8 cellular contexts compared by ENCODE assay signal in the genomic region with DNA sequence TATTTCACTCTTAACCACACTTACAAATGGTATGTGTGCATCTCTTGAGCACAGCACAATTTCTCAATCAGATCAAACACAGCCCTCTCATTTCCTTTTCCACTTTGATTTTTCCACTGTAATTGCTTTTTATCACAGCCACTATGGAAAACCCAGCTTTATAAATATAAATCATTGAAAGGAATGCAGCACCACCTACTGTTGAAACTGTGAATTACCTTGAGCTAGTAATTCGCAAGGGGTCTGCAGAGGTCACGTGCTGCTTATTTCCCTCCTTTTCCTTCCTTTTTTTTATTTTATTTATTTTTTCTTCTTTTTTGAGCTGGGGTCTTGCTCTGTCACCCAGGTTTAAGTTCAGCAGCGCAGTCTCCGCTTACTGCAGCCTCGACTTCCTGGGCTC.
DNase-seq lines count a peak whose midpoint lies in the region.

No MANE protein-coding gene starts in this region.

- peak; percentile 10 for DNase-seq in Ammon's horn (ENCODE audit: low spot score)
- peak; percentile 30 to 57 for DNase-seq in HAP-1 (ENCODE audit: low spot score in 2 of 2)
- peak; percentile 67 for DNase-seq in SK-MEL-5 (ENCODE audit: low read depth, low spot score)
- DNase-seq in inferior parietal cortex (ENCODE audit: extremely low spot score): peak; percentile 34
- no peak for DNase-seq in T-helper 2 cell treated with Interferon-gamma antibody and Interleukin-4, amounts not matched to agents 5 μg/mL and 100 μg/mL, for 36 hours (ENCODE audit: low spot score)
- no peak for DNase-seq in activated T-cell treated with anti-CD3 and anti-CD28 coated beads for 4 hours
- no peak for DNase-seq in hepatic stellate cell (ENCODE audit: low spot score)
- no peak for DNase-seq in NCI-H128 (lab: John Stamatoyannopoulos, UW; ENCODE audit: unreplicated experiment)

- peaks cover 5% of the 10 kb centered on the region for H3K4me1 Mint-ChIP-seq in T-helper 2 cell treated with Interferon-gamma antibody and Interleukin-4, amounts not matched to agents 5 μg/mL and 100 μg/mL, for 36 hours (ENCODE audit: low read depth)

- H3K27ac Mint-ChIP-seq in T-helper 2 cell treated with Interferon-gamma antibody and Interleukin-4, amounts not matched to agents 5 μg/mL and 100 μg/mL, for 36 hours: no peak overlapping the region

- H3K4me1 ChIP-seq in HAP-1: peaks cover 27% of the 10 kb centered on the region

- H3K4me3 ChIP-seq in HAP-1: no peak overlapping the region

- H3K27me3 Mint-ChIP-seq in T-helper 2 cell treated with Interferon-gamma antibody and Interleukin-4, amounts not matched to agents 5 μg/mL and 100 μg/mL, for 36 hours (ENCODE audit: low read depth): no peaks in the 10 kb centered on the region

- H3K36me3 ChIP-seq in HAP-1 (replicated peaks): peaks cover 45% of the 10 kb centered on the region

- in situ Hi-C loops in HAP-1 (cut with MboI; ENCODE audit: low sequenced_read_pairs) (no loop called here), SK-MEL-5 (cut with HindIII; ENCODE audit: low pct_unique_long_range_greater_than_20kb, low sequenced_read_pairs) (no loop called here)

- no peaks in the 10 kb centered on the region for H3K9me3 ChIP-seq in HAP-1

- H3K4me3 Mint-ChIP-seq in T-helper 2 cell treated with Interferon-gamma antibody and Interleukin-4, amounts not matched to agents 5 μg/mL and 100 μg/mL, for 36 hours: no peak overlapping the region

- no peaks in the 10 kb centered on the region for H3K36me3 Mint-ChIP-seq in T-helper 2 cell treated with Interferon-gamma antibody and Interleukin-4, amounts not matched to agents 5 μg/mL and 100 μg/mL, for 36 hours (ENCODE audit: low read depth)

- H3K27me3 ChIP-seq in HAP-1 (ENCODE audit: low read depth): no peaks in the 10 kb centered on the region

- no peaks in the 10 kb centered on the region for H3K9me3 Mint-ChIP-seq in T-helper 2 cell treated with Interferon-gamma antibody and Interleukin-4, amounts not matched to agents 5 μg/mL and 100 μg/mL, for 36 hours

Comparison
In these comparisons a context has a peak if more than half of its experiments do, and no peak if none do; other contexts are left out.
1. DNase-seq: peak in Ammon's horn (single experiment), HAP-1 (2 of 2), SK-MEL-5 (single experiment) and inferior parietal cortex (single experiment); none in T-helper 2 cell treated with Interferon-gamma antibody and Interleukin-4, amounts not matched to agents 5 μg/mL and 100 μg/mL, for 36 hours (single experiment), activated T-cell treated with anti-CD3 and anti-CD28 coated beads for 4 hours (single experiment), hepatic stellate cell (single experiment) and NCI-H128 (single experiment).